ENCODE assay signal across 12 cellular contexts in the genomic region with DNA sequence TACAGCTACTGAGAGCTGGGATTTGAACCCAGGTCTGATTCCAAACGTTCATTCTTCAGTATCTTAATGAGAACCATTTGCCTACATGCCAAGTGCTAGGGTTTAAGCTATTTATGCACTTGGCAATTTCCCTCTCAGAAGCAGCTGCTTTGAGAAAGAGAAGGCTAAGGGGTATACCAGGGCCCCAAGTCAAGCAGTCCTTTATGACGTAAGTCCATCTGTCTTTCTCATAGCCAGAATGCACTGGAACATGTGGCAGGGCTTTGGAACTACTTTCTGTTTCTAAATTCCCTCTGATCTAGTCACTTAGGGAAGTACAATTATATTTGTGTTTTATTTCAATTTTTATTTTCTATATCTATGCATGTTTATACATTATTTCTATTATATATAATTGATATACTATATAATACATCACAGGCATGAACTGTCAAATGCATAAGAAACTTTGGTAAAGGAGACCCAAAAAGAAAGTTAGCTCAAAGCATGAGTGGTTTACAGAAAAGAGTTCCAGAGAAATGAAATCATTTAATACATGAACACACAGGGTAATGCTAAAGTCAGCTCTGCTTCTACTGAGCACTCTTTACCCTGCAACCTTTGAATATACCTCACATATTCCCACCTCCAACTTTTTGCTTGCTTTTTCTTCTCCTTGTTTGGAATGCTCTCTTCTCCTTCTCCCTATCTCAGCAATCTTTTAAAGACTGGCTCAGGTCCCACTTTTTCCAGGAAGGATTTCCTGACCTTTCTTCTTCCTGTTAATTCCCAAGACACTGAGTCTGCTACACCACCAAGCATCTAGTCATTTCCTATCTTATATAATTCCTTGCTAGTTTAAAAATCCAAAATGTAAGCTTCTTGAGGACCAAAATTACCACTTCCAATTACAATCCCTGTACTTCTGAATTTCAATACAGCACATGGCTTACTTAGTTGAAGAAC.
DNase-seq lines count a peak whose midpoint lies in the region; ATAC-seq and TF ChIP-seq lines count a peak whose summit lies in the region.
"Had no signal": no experiment of that assay in that cellular context is flagged by ENCODE, and none has a peak within 500 bp of the region (broad histone marks: within the 10 kb centered on the region; RNA-seq: fewer than 3 reads in every experiment).

No MANE protein-coding gene starts in this region.

- no peak overlapping the region for H3K4me2 ChIP-seq in mesenchymal stem cell (ENCODE audit: low read length, poor library complexity, severe bottlenecking)

- no peak overlapping the region for H2BK12ac ChIP-seq in mesenchymal stem cell (ENCODE audit: low read length in 2 of 2)

- ATAC-seq in GM21576 (IDR thresholded peaks at IDR 0.05; ENCODE audit: unreplicated experiment) (no peak), HG03439 (IDR thresholded peaks at IDR 0.05; ENCODE audit: unreplicated experiment) (no peak)
- ATAC-seq: activated naive CD4-positive, alpha-beta T cell treated with anti-CD3 and anti-CD28 coated beads, Interleukin-2, amount 50 U/mL, for 72 hours; pancreas had no signal

- CTCF ChIA-PET in Caco-2 (lab: Charles Lee): no interaction called here

- H3K4me3 ChIP-seq in mesenchymal stem cell (ENCODE audit: insufficient read depth in 1 of 2, low read depth in 1 of 2, low read length in 2 of 2): peak overlapping the region in 1 of 2 experiments; percentile 46
- H3K4me3 ChIP-seq in Caco-2 (ENCODE audit: low read depth, low read length): no peak overlapping the region
- H3K4me3 ChIP-seq: coronary artery, lung, pancreas had no signal

- no peak overlapping the region for H2BK120ac ChIP-seq in mesenchymal stem cell (ENCODE audit: low read depth, low read length)

- H3K27me3 Mint-ChIP-seq in chondrocyte (ENCODE audit: low read depth): no peaks in the 10 kb centered on the region
- H3K27me3 Mint-ChIP-seq in Caco-2 (ENCODE audit: insufficient read depth, unreplicated experiment): no peaks in the 10 kb centered on the region

- H3K4me3 Mint-ChIP-seq in chondrocyte (ENCODE audit: unreplicated experiment) (no peak overlapping the region), Caco-2 (ENCODE audit: unreplicated experiment) (no peak overlapping the region)

- DNase-seq in AG20443 (ENCODE audit: low spot score) (peak; percentile 55), M059J (ENCODE audit: low read depth) (peak; percentile 27), chondrocyte (ENCODE audit: low spot score) (no peak), mesenchymal stem cell (peak; percentile 83), Caco-2 (no peak)
- no peak for DNase-seq in activated naive CD4-positive, alpha-beta T cell treated with Interleukin-2 at 50 U/mL for 16 hours
- DNase-seq: pancreas had no signal

- 94% methylated on average over 2 of the region's 2 CpGs for WGBS in mesenchymal stem cell

- H3K9me3 Mint-ChIP-seq in chondrocyte (ENCODE audit: low read depth): no peaks in the 10 kb centered on the region
- H3K9me3 Mint-ChIP-seq in Caco-2 (ENCODE audit: unreplicated experiment): no peaks in the 10 kb centered on the region
- H3K9me3 Mint-ChIP-seq: activated naive CD4-positive, alpha-beta T cell treated with anti-CD3 and anti-CD28 coated beads, Interleukin-2, amount 50 U/mL, for 72 hours had no signal

- no peak overlapping the region for H2BK5ac ChIP-seq in mesenchymal stem cell (ENCODE audit: low read depth, low read length, poor library complexity, severe bottlenecking)

- H3K4me1 ChIP-seq in mesenchymal stem cell (ENCODE audit: control insufficient read depth, insufficient read depth, low read depth, low read length): no peaks in the 10 kb centered on the region
- H3K4me1 ChIP-seq in Caco-2: no peaks in the 10 kb centered on the region
- H3K4me1 ChIP-seq: pancreas had no signal

- H3K14ac ChIP-seq in mesenchymal stem cell (ENCODE audit: low read length in 2 of 2): no peak overlapping the region

- no peak overlapping the region for H4K91ac ChIP-seq in mesenchymal stem cell (ENCODE audit: low read length)

- H3K27ac Mint-ChIP-seq in chondrocyte (ENCODE audit: unreplicated experiment) (peak overlapping the region; percentile 45), Caco-2 (ENCODE audit: unreplicated experiment) (no peak overlapping the region)
- H3K27ac Mint-ChIP-seq: activated naive CD4-positive, alpha-beta T cell treated with anti-CD3 and anti-CD28 coated beads, Interleukin-2, amount 50 U/mL, for 72 hours had no signal

- no peaks in the 10 kb centered on the region for H3K9me3 ChIP-seq in mesenchymal stem cell (ENCODE audit: control insufficient read depth, low read length)
- no peaks in the 10 kb centered on the region for H3K9me3 ChIP-seq in Caco-2
- H3K9me3 ChIP-seq: pancreas had no signal

- no peak overlapping the region for H4K8ac ChIP-seq in mesenchymal stem cell (ENCODE audit: low read length)

- H3K18ac ChIP-seq in mesenchymal stem cell (ENCODE audit: low read depth in 1 of 2, low read length in 2 of 2): no peak overlapping the region

- H3K36me3 Mint-ChIP-seq in chondrocyte (ENCODE audit: low read depth) (peaks cover 11% of the 10 kb centered on the region), Caco-2 (ENCODE audit: insufficient read depth, unreplicated experiment) (peaks cover 11% of the 10 kb centered on the region)

- H3K27me3 ChIP-seq in mesenchymal stem cell (ENCODE audit: control insufficient read depth in 1 of 2, insufficient read depth in 1 of 2, low read length in 2 of 2): no peaks in the 10 kb centered on the region
- no peaks in the 10 kb centered on the region for H3K27me3 ChIP-seq in Caco-2 (replicated peaks; ENCODE audit: control insufficient read depth, insufficient read depth, low read length)
- H3K27me3 ChIP-seq: pancreas had no signal

- H3K9ac ChIP-seq in mesenchymal stem cell (ENCODE audit: low read length): peak overlapping the region; percentile 38

- no peak overlapping the region for H3K4ac ChIP-seq in mesenchymal stem cell (ENCODE audit: low read depth in 1 of 2, low read length in 2 of 2)

- TF ChIP-seq CTCF in chondrocyte (IDR thresholded peaks at IDR 0.05) (no peak), Caco-2 (IDR thresholded peaks at IDR 0.05; ENCODE audit: insufficient read depth in 1 of 2, low read depth in 1 of 2, low read length in 1 of 2, severe bottlenecking in 1 of 2, unreplicated experiment in 1 of 2) (no peak)

- no peak overlapping the region for H2AK5ac ChIP-seq in mesenchymal stem cell (ENCODE audit: low read length, severe bottlenecking)

- no TSS peak for BruUV-seq in Caco-2 (replicated peaks; lab: Mats Ljungman, UMichigan)

- no peak overlapping the region for H2BK15ac ChIP-seq in mesenchymal stem cell (ENCODE audit: low read depth, poor library complexity, severe bottlenecking)

- H3K79me1 ChIP-seq in mesenchymal stem cell (replicated peaks; ENCODE audit: low read length, poor library complexity, severe bottlenecking): peaks cover 11% of the 10 kb centered on the region

- peaks cover 7 to 36% of the 10 kb centered on the region in 2 experiments for H3K36me3 ChIP-seq in mesenchymal stem cell (ENCODE audit: control insufficient read depth in 1 of 2, insufficient read depth in 2 of 2, low read depth in 1 of 2, low read length in 2 of 2)
- no peaks in the 10 kb centered on the region; the same call in none of the 2 replicates for H3K36me3 ChIP-seq in Caco-2 (ENCODE audit: control insufficient read depth, insufficient read depth, low read length)

- no peak overlapping the region for H3K23ac ChIP-seq in mesenchymal stem cell (ENCODE audit: low read length in 2 of 2)

- POLR2A ChIA-PET in Caco-2 (lab: Charles Lee): no interaction called here

- H2AFZ ChIP-seq in mesenchymal stem cell (ENCODE audit: low read depth, low read length): no peak overlapping the region

- intact Hi-C loops in Caco-2 (cut with micrococcal nuclease; ENCODE audit: unreplicated experiment): no loop called here

- H3K4me1 Mint-ChIP-seq in chondrocyte (ENCODE audit: low read depth): peaks cover 32% of the 10 kb centered on the region
- H3K4me1 Mint-ChIP-seq in Caco-2 (ENCODE audit: low read depth, unreplicated experiment): no peaks in the 10 kb centered on the region

- no peak overlapping the region for H3K27ac ChIP-seq in mesenchymal stem cell (ENCODE audit: low read length, poor library complexity, severe bottlenecking)
- H3K27ac ChIP-seq: coronary artery, pancreas had no signal

Comparison
In these comparisons a context has a peak if more than half of its experiments do, and no peak if none do; other contexts are left out.
1. DNase-seq: peak in AG20443 (single experiment), M059J (single experiment) and mesenchymal stem cell (single experiment); none in chondrocyte (single experiment), activated naive CD4-positive, alpha-beta T cell treated with Interleukin-2 at 50 U/mL for 16 hours (single experiment) and Caco-2 (0 of 2).